Comparison of ENCODE assay signal across 8 cellular contexts in genomic region chr10:110225756-110226554, GRCh38. TPM values are rescaled to one million over a fixed set of nuclear protein-coding genes. Genes with fewer than 3 reads are reported as not detected.
DNase-seq lines count a peak whose midpoint lies in the region; ATAC-seq, FAIRE-seq and TF ChIP-seq lines count a peak whose summit lies in the region.

No MANE protein-coding gene starts in this region.

- peak; percentile 72 for ATAC-seq in GM18867 (IDR thresholded peaks at IDR 0.05; ENCODE audit: unreplicated experiment)
- peak; percentile 74 for ATAC-seq in HG03108 (IDR thresholded peaks at IDR 0.05; ENCODE audit: unreplicated experiment)

- no peak for FAIRE-seq in bronchial epithelial cell (lab: Jason Lieb, UNC)

- POLR2A ChIA-PET in AG04449 (lab: Yijun Ruan, JAX), result interaction anchor here (0.6 kb wide), 1 partner anchor 58 kb away, joined by 3 read pairs; no protein-coding TSS in a partner anchor

- H3K36me3 ChIP-seq in bronchial epithelial cell (ENCODE audit: control insufficient read depth, insufficient read depth, low read length), result peaks cover 2% of the 10 kb centered on the region
- no peaks in the 10 kb centered on the region for H3K36me3 ChIP-seq in smooth muscle cell (ENCODE audit: low read depth)

- under 1% methylated on average over 48 of the region's 104 CpGs for whole genome bisulfite sequencing in smooth muscle cell (ENCODE audit: low lambda C conversion rate)

- H2AFZ ChIP-seq in smooth muscle cell (ENCODE audit: low read depth), result peak overlapping the region; percentile 8

- H4K20me1 ChIP-seq in smooth muscle cell (ENCODE audit: low read depth), result peaks cover 73% of the 10 kb centered on the region

- peak overlapping the region; percentile 88 to 95 (median 93) for H3K4me3 Mint-ChIP-seq in immature natural killer cell

- TF ChIP-seq CTCF in AG04449 (IDR thresholded peaks at IDR 0.05; ENCODE audit: insufficient read depth, low read length, missing control alignments), result peak; percentile 84
- TF ChIP-seq CTCF in WI38 (IDR thresholded peaks at IDR 0.05; ENCODE audit: low read depth, low read length), result peak; percentile 55
- peak; percentile 79 for TF ChIP-seq CTCF in bronchial epithelial cell (IDR thresholded peaks at IDR 0.05; ENCODE audit: insufficient read depth, low read length, severe bottlenecking)
- TF ChIP-seq CTCF in smooth muscle cell (IDR thresholded peaks at IDR 0.05; ENCODE audit: borderline replicate concordance, insufficient read depth, poor library complexity, severe bottlenecking), result peak; percentile 63

- H3F3A ChIP-seq in smooth muscle cell (ENCODE audit: low read depth), result peaks cover 9% of the 10 kb centered on the region

- peak overlapping the region; percentile 65 for H3K27ac ChIP-seq in smooth muscle cell (ENCODE audit: low read depth)

- no peak overlapping the region for H3K9ac ChIP-seq in smooth muscle cell (ENCODE audit: low read depth)

- no peaks in the 10 kb centered on the region for H3K4me1 ChIP-seq in smooth muscle cell (ENCODE audit: low read depth)

- H3K9me3 ChIP-seq in smooth muscle cell (replicated peaks; ENCODE audit: low read depth), result no peaks in the 10 kb centered on the region

- H3K27me3 ChIP-seq in bronchial epithelial cell (ENCODE audit: control insufficient read depth, insufficient read depth, low read length), result no peaks in the 10 kb centered on the region
- H3K27me3 ChIP-seq in smooth muscle cell (ENCODE audit: low read depth), result no peaks in the 10 kb centered on the region

- H3K27me3 Mint-ChIP-seq in immature natural killer cell (ENCODE audit: low read depth in 3 of 3), result peaks cover 5 to 20% (median 19%) of the 10 kb centered on the region in 3 donors

- CTCF ChIA-PET in AG04449 (lab: Yijun Ruan, JAX), result interaction anchor here (1.0 to 1.4 kb wide), 4 partner anchors 12 to 87 kb away, joined by 3 to 5 read pairs (median 4); no protein-coding TSS in a partner anchor

- H3K27ac Mint-ChIP-seq in immature natural killer cell, result peak overlapping the region; percentile 40 to 93 (median 90)

- peak overlapping the region; percentile 79 for H3K4me3 ChIP-seq in AG04449 (ENCODE audit: low read depth, low read length)
- peak overlapping the region; percentile 70 for H3K4me3 ChIP-seq in WI38 (ENCODE audit: low read depth, low read length)
- H3K4me3 ChIP-seq in bronchial epithelial cell (ENCODE audit: low read depth, low read length), result peak overlapping the region; percentile 86
- peak overlapping the region; percentile 89 for H3K4me3 ChIP-seq in smooth muscle cell

- peaks cover 0 to 5% (median 0%) of the 10 kb centered on the region in 3 donors for H3K36me3 Mint-ChIP-seq in immature natural killer cell

- H3K4me1 Mint-ChIP-seq in immature natural killer cell, result peaks cover 22 to 27% of the 10 kb centered on the region in 2 donors

- no peaks in the 10 kb centered on the region for H3K9me3 Mint-ChIP-seq in immature natural killer cell

- peaks cover 15% of the 10 kb centered on the region for H3K79me2 ChIP-seq in smooth muscle cell (ENCODE audit: low read depth)

- DNase-seq in AG04449 (ENCODE audit: low read depth, low spot score) (peak; percentile 68), NCI-H2171 treated with DMSO at 0.1 percent for 48 hours (lab: John Stamatoyannopoulos, UW) (peak; percentile 83), bronchial epithelial cell (ENCODE audit: low read depth) (peak; percentile 82), immature natural killer cell (peak; percentile 82 to 87 (median 83)), smooth muscle cell (lab: John Stamatoyannopoulos, UW; ENCODE audit: unreplicated experiment) (peak; percentile 91)

- peak overlapping the region; percentile 91 for H3K4me2 ChIP-seq in smooth muscle cell

RNA-seq across cellular contexts. Expression of gene MXI1, which starts 18.6 kb away (rescaled TPM):
- total RNA-seq in bronchial epithelial cell (26.5 and 48.7 TPM in 2 replicates), smooth muscle cell (42.6 and 52.3 TPM in 2 replicates)
- polyA plus RNA-seq in immature natural killer cell (10 to 100 TPM in 1 of 3 donors, 1 to 10 TPM in 2; 7.1 to 11.4 (median 9.7) TPM), smooth muscle cell (35.9 and 47.9 TPM in 2 replicates)

Comparison
In these comparisons a context has a peak if more than half of its experiments do, and no peak if none do; other contexts are left out.
1. Peak in every context shown above with its lines: DNase-seq, ATAC-seq, H3K4me3 ChIP-seq and H3K27ac ChIP-seq.